ENCODE assay signal across 7 cellular contexts in genomic region chr6:68814971-68815370, GRCh38.
DNase-seq lines count a peak whose midpoint lies in the region; TF ChIP-seq lines count a peak whose summit lies in the region.
"Not testable (repeated sequence)": the region's sequence is repeated elsewhere in the genome, so short reads cannot be mapped to it uniquely, and the experiment has no call there.

No MANE protein-coding gene starts in this region.

- DNase-seq in ELF-1 (ENCODE audit: low read depth, low spot score): peak; percentile 4
- peak; percentile 29 for DNase-seq in globus pallidus (ENCODE audit: low spot score)
- peak; percentile 9 for DNase-seq in iPS-NIHi11 (ENCODE audit: low spot score)
- DNase-seq in midbrain (lab: John Stamatoyannopoulos, UW): peak; percentile 2
- peak; percentile 9 for DNase-seq in retina

- not testable (repeated sequence) for H3K4me1 ChIP-seq in HUES64 (ENCODE audit: insufficient read depth, low read length)

- H3K27ac ChIP-seq in HUES64 (ENCODE audit: low read depth, low read length): peak overlapping the region; percentile 61; the same call in 1 of the 2 replicates

- H3K27me3 Mint-ChIP-seq in brain: not testable (repeated sequence)

- WGBS in HUES64: 46% methylated on average over 5 of the region's 5 CpGs

- not testable (repeated sequence) for H3K9me3 ChIP-seq in HUES64 (ENCODE audit: insufficient read depth, low read depth, low read length)

- H3K9me3 Mint-ChIP-seq in brain: not testable (repeated sequence)

- H3K9ac ChIP-seq in HUES64 (ENCODE audit: low read depth, low read length): peak overlapping the region; percentile 1; the same call in 1 of the 2 replicates

- H3K4me3 Mint-ChIP-seq in brain: peak overlapping the region in 2 of 5 experiments; percentile 30 to 60

- H3K36me3 Mint-ChIP-seq in brain: peaks cover 13% of the 10 kb centered on the region

- H3K4me1 Mint-ChIP-seq in brain: peaks cover 31% of the 10 kb centered on the region

- not testable (repeated sequence) for H3K36me3 ChIP-seq in HUES64 (ENCODE audit: insufficient read depth, low read length)

- H3K4me3 ChIP-seq in HUES64 (ENCODE audit: low read length): not testable (repeated sequence)

- not testable (repeated sequence) for H3K27me3 ChIP-seq in HUES64 (ENCODE audit: insufficient read depth, low read length)

- not testable (repeated sequence) for TF ChIP-seq CTCF in brain (conservative IDR thresholded peaks at IDR 0.05)

- H3K27ac Mint-ChIP-seq in brain: peak overlapping the region in 3 of 5 experiments; percentile 65 to 86 (median 80)
